ENCODE assay signal across 8 cellular contexts in the genomic region with DNA sequence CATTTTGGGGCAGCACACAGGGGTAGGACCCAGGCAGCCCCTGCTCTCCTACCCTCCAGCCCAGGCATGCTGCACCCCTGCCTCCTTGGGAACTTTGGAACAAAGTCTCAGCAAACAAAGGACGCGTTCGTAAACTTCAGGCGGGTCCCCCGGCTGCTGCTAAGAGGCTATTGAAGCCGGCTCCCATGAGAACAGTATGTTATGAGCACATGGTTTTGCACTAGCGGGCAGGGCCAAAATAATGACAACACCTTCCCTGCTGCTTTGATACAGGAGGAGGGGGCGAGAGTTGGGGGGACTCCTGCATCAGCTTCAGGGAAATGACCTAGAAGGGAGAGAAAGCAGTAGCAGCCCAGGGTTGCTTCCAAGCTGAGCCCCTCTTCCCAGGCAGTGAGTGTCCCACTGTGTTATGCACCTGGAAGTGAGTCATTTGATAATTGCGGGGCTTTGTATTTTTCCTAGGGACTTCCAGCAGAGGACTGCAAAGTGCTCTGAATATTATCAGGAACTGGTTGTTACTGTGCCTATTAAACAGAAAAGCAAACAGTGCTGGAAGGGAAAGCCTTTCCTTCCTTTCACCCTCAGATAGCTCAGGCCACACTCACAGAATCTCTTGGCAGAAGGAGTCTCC. TPM values are rescaled to one million over a fixed set of nuclear protein-coding genes. Genes with fewer than 3 reads are reported as not detected.
DNase-seq lines count a peak whose midpoint lies in the region; ATAC-seq, FAIRE-seq and TF ChIP-seq lines count a peak whose summit lies in the region.

No MANE protein-coding gene starts in this region.

- no peaks in the 10 kb centered on the region for H3K36me3 Mint-ChIP-seq in nephron progenitor cell (ENCODE audit: low read depth)

- H2AFZ ChIP-seq in GM23248 = no peak overlapping the region

- peak overlapping the region; percentile 95 for H3K4me2 ChIP-seq in GM23248 (ENCODE audit: unreplicated experiment)

- WGBS in GM23248 (ENCODE audit: low coverage in 1 of 2, low lambda C conversion rate in 2 of 2, missing lambda C conversion rate in 2 of 2), 2 experiments = 84% methylated on average over 9 of the region's 9 CpGs
- WGBS in esophagus muscularis mucosa = 14% methylated on average over 1 of the region's 9 CpGs

- peaks cover 60% of the 10 kb centered on the region for H3F3A ChIP-seq in GM23248 (ENCODE audit: insufficient read depth)

- H3K4me3 ChIP-seq in GM23248 (peak overlapping the region; percentile 51), NT2/D1 (ENCODE audit: insufficient read length, low read depth) (no peak overlapping the region), esophagus muscularis mucosa (peak overlapping the region; percentile 11 to 22 (median 18))

- H3K9me3 ChIP-seq in GM23248 (ENCODE audit: low read depth) = no peaks in the 10 kb centered on the region
- no peaks in the 10 kb centered on the region for H3K9me3 ChIP-seq in NT2/D1 (ENCODE audit: insufficient read depth, low read length)
- no peaks in the 10 kb centered on the region for H3K9me3 ChIP-seq in esophagus muscularis mucosa

- H3K9ac ChIP-seq in GM23248 (peak overlapping the region; percentile 99), NT2/D1 (ENCODE audit: insufficient read length, low read depth) (peak overlapping the region; percentile 26)

- DNase-seq in GM23248 = peak; percentile 55
- DNase-seq in NT2/D1 (ENCODE audit: low read depth, low spot score) = no peak
- no peak for DNase-seq in esophagus muscularis mucosa (ENCODE audit: extremely low spot score)
- DNase-seq in nephron progenitor cell = peak; percentile 25
- DNase-seq in GM12892 (ENCODE audit: insufficient read length) = no peak
- no peak for DNase-seq in hepatic stellate cell (ENCODE audit: low spot score)

- in situ Hi-C loops in GM23248 (cut with MboI) = no loop called here

- no peaks in the 10 kb centered on the region for H3K9me2 ChIP-seq in GM23248 (ENCODE audit: insufficient read depth)

- peak overlapping the region; percentile 100 for H3K27ac ChIP-seq in GM23248
- H3K27ac ChIP-seq in esophagus muscularis mucosa (replicated peaks in 1 of 4) = peak overlapping the region; percentile 97 to 100 (median 98)

- no peak for TF ChIP-seq EP300 in esophagus muscularis mucosa (IDR thresholded peaks at IDR 0.05)

- TF ChIP-seq CTCF in esophagus muscularis mucosa (IDR thresholded peaks at IDR 0.05) = no peak
- no peak for TF ChIP-seq CTCF in nephron progenitor cell (IDR thresholded peaks at IDR 0.05)

- H4K20me1 ChIP-seq in GM23248 (ENCODE audit: insufficient read depth) = no peaks in the 10 kb centered on the region

- peaks cover 74% of the 10 kb centered on the region for H3K79me2 ChIP-seq in GM23248 (ENCODE audit: insufficient read depth)

- intact Hi-C loops in esophagus muscularis mucosa (cut with DNase I) = no loop called here

- H3K9me3 Mint-ChIP-seq in nephron progenitor cell = no peaks in the 10 kb centered on the region

- peaks cover 99% of the 10 kb centered on the region for H3K4me1 Mint-ChIP-seq in nephron progenitor cell

- TF ChIP-seq POLR2A in esophagus muscularis mucosa (IDR thresholded peaks at IDR 0.05; ENCODE audit: low read depth) (no peak), GM12892 (IDR thresholded peaks at IDR 0.05; ENCODE audit: low read depth, low read length) (no peak)

- no peak for FAIRE-seq in GM12892 (lab: Jason Lieb, UNC)

- peak overlapping the region; percentile 19 for H3K4me3 Mint-ChIP-seq in nephron progenitor cell

- peak overlapping the region; percentile 95 for H3K27ac Mint-ChIP-seq in nephron progenitor cell

- H3K36me3 ChIP-seq in GM23248 (ENCODE audit: low read depth) (no peaks in the 10 kb centered on the region), NT2/D1 (ENCODE audit: insufficient read depth, insufficient read length, low read length) (peaks cover 16% of the 10 kb centered on the region), esophagus muscularis mucosa (peaks cover 0 to 21% (median 3%) of the 10 kb centered on the region in 4 donors)

- H3K27me3 ChIP-seq in GM23248 (replicated peaks; ENCODE audit: insufficient read depth) (no peaks in the 10 kb centered on the region), NT2/D1 (ENCODE audit: insufficient read depth, insufficient read length) (no peaks in the 10 kb centered on the region), esophagus muscularis mucosa (no peaks in the 10 kb centered on the region)

- ATAC-seq in HG03571 (IDR thresholded peaks at IDR 0.05; ENCODE audit: unreplicated experiment) (no peak), HG02938 (IDR thresholded peaks at IDR 0.05; ENCODE audit: unreplicated experiment) (no peak)

- peaks cover 3% of the 10 kb centered on the region for H3K27me3 Mint-ChIP-seq in nephron progenitor cell (ENCODE audit: low read depth, poor library complexity)

- H3K4me1 ChIP-seq in GM23248 (ENCODE audit: insufficient read depth) (peaks cover 72% of the 10 kb centered on the region), NT2/D1 (ENCODE audit: insufficient read depth, insufficient read length) (peaks cover 30% of the 10 kb centered on the region), esophagus muscularis mucosa (peaks cover 100% of the 10 kb centered on the region in 4 donors)

RNA-seq across cellular contexts. Expression of a gene that starts 6.9 kb away (rescaled TPM):
- total RNA-seq in GM23248 (2014; rRNA removed; shearing (Covaris generic)) = 9.6 and 11.3 TPM in 2 replicates
- polyA plus RNA-seq in GM23248 (2016; fragmentation: Nextera tagmentation; extraction: Ambion mirVana) = 24.7 and 27.2 TPM in 2 replicates
- 10 to 100 TPM; 18.7 to 56.0 (median 39.9) TPM for total RNA-seq in esophagus muscularis mucosa
- 2.7 TPM for polyA plus RNA-seq in GM12892 (2012; ENCODE audit: missing spikeins)

RNA-seq across cellular contexts. Expression of a gene that starts 22.3 kb away (rescaled TPM):
- total RNA-seq in GM23248 (2014; rRNA removed; shearing (Covaris generic)) = under 0.01 and 0.22 TPM in 2 replicates
- 0.20 and 0.30 TPM in 2 replicates for polyA plus RNA-seq in GM23248 (2016; fragmentation: Nextera tagmentation; extraction: Ambion mirVana)
- 1 to 10 TPM in 2 of 4 donors, under 1 TPM in 2; 0.71 to 1.6 (median 1.0) TPM for total RNA-seq in esophagus muscularis mucosa
- 0.19 TPM for polyA plus RNA-seq in GM12892 (2012; ENCODE audit: missing spikeins)

Comparison
In these comparisons a context has a peak if more than half of its experiments do, and no peak if none do; other contexts are left out.
1. DNase-seq: peak in GM23248 (single experiment) and nephron progenitor cell (single experiment); none in NT2/D1 (single experiment), esophagus muscularis mucosa (single experiment), GM12892 (single experiment) and hepatic stellate cell (single experiment).